Comparison of ENCODE assay signal across 7 cellular contexts in the genomic region with DNA sequence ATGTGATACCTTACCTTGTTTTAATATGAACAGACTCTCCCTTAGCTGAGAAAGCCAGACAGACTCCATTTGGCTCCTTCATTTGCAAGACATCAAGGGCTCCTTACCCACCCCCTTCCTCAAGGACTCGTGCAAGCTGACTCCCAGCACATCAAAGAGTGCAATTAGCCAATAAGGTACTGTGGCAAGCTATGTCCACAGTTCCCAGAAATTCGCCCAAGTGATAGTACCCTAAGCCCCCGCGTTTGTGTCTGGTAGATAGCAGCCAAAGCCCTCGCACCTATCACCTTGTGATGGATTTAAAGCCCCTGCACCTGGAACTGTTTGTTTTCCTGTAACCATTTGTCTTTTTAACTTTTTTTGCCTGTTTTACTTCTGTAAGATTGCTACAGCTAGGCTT. TPM values are rescaled to one million over a fixed set of nuclear protein-coding genes. Genes with fewer than 3 reads are reported as not detected.
DNase-seq lines count a peak whose midpoint lies in the region; FAIRE-seq and TF ChIP-seq lines count a peak whose summit lies in the region.
"Not testable (repeated sequence)": the region's sequence is repeated elsewhere in the genome, so short reads cannot be mapped to it uniquely, and the experiment has no call there.

No MANE protein-coding gene starts in this region.

- not testable (repeated sequence) for H3K18ac ChIP-seq in H1 (ENCODE audit: extremely low read depth, low read length)

- not testable (repeated sequence) for H3K23me2 ChIP-seq in H1 (ENCODE audit: low read depth, low read length)

- H3K9me3 ChIP-seq in Caco-2; HUES48 (ENCODE audit: control insufficient read depth, insufficient read depth, low read length); NT2/D1 (ENCODE audit: insufficient read depth, low read length); H1 (ENCODE audit: insufficient read depth in 2 of 2, low read depth in 1 of 2, low read length in 1 of 2); iPS-15b (ENCODE audit: control insufficient read depth, insufficient read depth, low read length): not testable (repeated sequence)

- TF ChIP-seq CTCF in Caco-2 (IDR thresholded peaks at IDR 0.05; ENCODE audit: insufficient read depth in 1 of 2, low read depth in 1 of 2, low read length in 1 of 2, severe bottlenecking in 1 of 2, unreplicated experiment in 1 of 2); H1 (IDR thresholded peaks at IDR 0.05; ENCODE audit: control extremely low read depth in 1 of 3, insufficient read depth in 1 of 3, low read depth in 1 of 3, low read length in 3 of 3); nephron progenitor cell (IDR thresholded peaks at IDR 0.05): not testable (repeated sequence)

- H3K36me3 Mint-ChIP-seq in Caco-2 (ENCODE audit: insufficient read depth, unreplicated experiment): peaks cover 18% of the 10 kb centered on the region
- H3K36me3 Mint-ChIP-seq in nephron progenitor cell (ENCODE audit: low read depth): not testable (repeated sequence)

- not testable (repeated sequence) for TF ChIP-seq EP300 in H1 (IDR thresholded peaks at IDR 0.05; ENCODE audit: borderline replicate concordance in 1 of 2, low read depth in 2 of 2, low read length in 2 of 2)

- H4K20me1 ChIP-seq in H1 (replicated peaks in 1 of 2; ENCODE audit: control insufficient read depth in 1 of 2, insufficient read depth in 2 of 2, low read length in 2 of 2): not testable (repeated sequence)

- peak overlapping the region; percentile 50 to 53; a peak in 3 of 4 replicates for H3K4me2 ChIP-seq in H1 (ENCODE audit: insufficient read depth in 1 of 2, low read depth in 2 of 2, low read length in 2 of 2)

- not testable (repeated sequence) for H3K23ac ChIP-seq in H1 (ENCODE audit: insufficient read length)

- H3K36me3 ChIP-seq in Caco-2 (ENCODE audit: control insufficient read depth, insufficient read depth, low read length); HUES48 (ENCODE audit: control insufficient read depth, insufficient read depth, low read length); NT2/D1 (ENCODE audit: insufficient read depth, insufficient read length, low read length); H1 (ENCODE audit: control insufficient read depth in 2 of 4, insufficient read depth in 4 of 4, low read length in 3 of 4); iPS-15b (ENCODE audit: control insufficient read depth, insufficient read depth, low read length): not testable (repeated sequence)

- H3K9me3 Mint-ChIP-seq in Caco-2 (ENCODE audit: unreplicated experiment): peaks cover 11% of the 10 kb centered on the region
- H3K9me3 Mint-ChIP-seq in nephron progenitor cell: not testable (repeated sequence)

- DNase-seq in Caco-2 (peak; percentile 33 to 61), NT2/D1 (ENCODE audit: low read depth, low spot score) (peak; percentile 35), islet precursor cell (peak; percentile 87), nephron progenitor cell (peak; percentile 26)
- not testable (repeated sequence) for DNase-seq in H1 (ENCODE audit: low read depth in 1 of 2, low spot score in 2 of 2)

- not testable (repeated sequence) for H4K8ac ChIP-seq in H1 (ENCODE audit: extremely low read depth, insufficient read depth, low read length)

- POLR2A ChIA-PET in Caco-2 (lab: Charles Lee); H1 (lab: Charles Lee; ENCODE audit: partially characterized antibody): not testable (repeated sequence)

- not testable (repeated sequence) for TF ChIP-seq RAD21 in H1 (IDR thresholded peaks at IDR 0.05 in 1 of 2, conservative IDR thresholded peaks at IDR 0.05 in 1 of 2; ENCODE audit: low read depth in 2 of 2, low read length in 2 of 2)

- not testable (repeated sequence) for BruUV-seq in Caco-2 (replicated peaks; lab: Mats Ljungman, UMichigan)

- H4K5ac ChIP-seq in H1 (ENCODE audit: insufficient read length, low read depth, low read length): not testable (repeated sequence)

- not testable (repeated sequence) for H2BK12ac ChIP-seq in H1 (ENCODE audit: low read depth, low read length)

- not testable (repeated sequence) for H2AFZ ChIP-seq in H1 (ENCODE audit: low read length)

- intact Hi-C loops in Caco-2 (cut with micrococcal nuclease; ENCODE audit: unreplicated experiment): not testable (repeated sequence)

- not testable (repeated sequence) for H2BK20ac ChIP-seq in H1 (ENCODE audit: low read length)

- H4K91ac ChIP-seq in H1 (replicated peaks; ENCODE audit: insufficient read length, low read length): not testable (repeated sequence)

- H3K9ac ChIP-seq in HUES48 (ENCODE audit: low read depth, low read length); NT2/D1 (ENCODE audit: insufficient read length, low read depth); H1 (replicated peaks in 1 of 4; ENCODE audit: extremely low read depth in 1 of 4, low read depth in 3 of 4, low read length in 3 of 4); iPS-15b (ENCODE audit: low read depth, low read length): not testable (repeated sequence)

- not testable (repeated sequence) for H3K4ac ChIP-seq in H1 (replicated peaks; ENCODE audit: insufficient read length, low read depth, low read length)

- not testable (repeated sequence) for H2BK15ac ChIP-seq in H1 (ENCODE audit: low read length)

- 20% methylated on average over 5 of the region's 5 CpGs; no CpG with 5 or more reads in 1 of the 2 experiments for WGBS in H1 (ENCODE audit: extremely low coverage in 1 of 2, insufficient coverage in 1 of 2, insufficient read length in 1 of 2, insufficient replicate concordance in 2 of 2, low coverage in 1 of 2, low lambda C conversion rate in 2 of 2, missing lambda C conversion rate in 1 of 2), 2 experiments

- H3K79me1 ChIP-seq in H1 (ENCODE audit: low read depth, low read length): not testable (repeated sequence)

- H3K4me1 ChIP-seq in Caco-2 (peaks cover 32% of the 10 kb centered on the region), HUES48 (ENCODE audit: control insufficient read depth, insufficient read depth, low read length) (peaks cover 62% of the 10 kb centered on the region), H1 (replicated peaks in 1 of 4; ENCODE audit: control insufficient read depth in 3 of 4, insufficient read depth in 4 of 4, low read length in 3 of 4) (peaks cover 5 to 30% (median 23%) of the 10 kb centered on the region in 4 experiments), iPS-15b (ENCODE audit: control insufficient read depth, insufficient read depth, low read length) (peaks cover 22% of the 10 kb centered on the region)
- not testable (repeated sequence) for H3K4me1 ChIP-seq in NT2/D1 (ENCODE audit: insufficient read depth, insufficient read length)

- H3K27me3 ChIP-seq in Caco-2 (replicated peaks; ENCODE audit: control insufficient read depth, insufficient read depth, low read length): not testable (repeated sequence)
- peaks cover 44% of the 10 kb centered on the region for H3K27me3 ChIP-seq in HUES48 (ENCODE audit: control insufficient read depth, insufficient read depth, low read length)
- H3K27me3 ChIP-seq in NT2/D1 (ENCODE audit: insufficient read depth, insufficient read length): peaks cover 47% of the 10 kb centered on the region
- H3K27me3 ChIP-seq in H1 (replicated peaks in 1 of 4; ENCODE audit: control insufficient read depth in 3 of 4, extremely low read depth in 1 of 4, insufficient read depth in 3 of 4, low read length in 3 of 4): peaks cover 2 to 28% (median 18%) of the 10 kb centered on the region in 4 experiments; a peak in 5 of 7 replicates
- peaks cover 74% of the 10 kb centered on the region for H3K27me3 ChIP-seq in iPS-15b (ENCODE audit: control insufficient read depth, insufficient read depth, low read length)

- H3K4me3 ChIP-seq in Caco-2 (ENCODE audit: low read depth, low read length); NT2/D1 (ENCODE audit: insufficient read length, low read depth): not testable (repeated sequence)
- H3K4me3 ChIP-seq in HUES48 (ENCODE audit: low read depth, low read length) (0 out of 2 replicates have a peak overlapping the region, but pooled peaks have one; percentile 16), H1 (ENCODE audit: extremely low read depth in 1 of 4, insufficient read depth in 2 of 4, low read depth in 3 of 4, low read length in 4 of 4) (peak overlapping the region in 2 of 4 experiments; percentile 4 to 34; a peak in 1 of 8 replicates), iPS-15b (ENCODE audit: low read depth, low read length) (peak overlapping the region; percentile 32)

- H3K27ac ChIP-seq in HUES48 (ENCODE audit: low read depth, low read length): peak overlapping the region; percentile 43
- H3K27ac ChIP-seq in H1 (ENCODE audit: low read depth, low read length): not testable (repeated sequence)

- H2BK5ac ChIP-seq in H1 (ENCODE audit: low read depth, low read length): not testable (repeated sequence)

- not testable (repeated sequence) for H3K56ac ChIP-seq in H1 (replicated peaks; ENCODE audit: insufficient read length, low read depth, low read length)

- H3K79me2 ChIP-seq in H1 (ENCODE audit: control insufficient read depth in 1 of 2, insufficient read depth in 2 of 2, low read length in 2 of 2): not testable (repeated sequence)

- CTCF ChIA-PET in Caco-2 (lab: Charles Lee): not testable (repeated sequence)
- CTCF ChIA-PET in H1 (lab: Charles Lee; ENCODE audit: partially characterized antibody): interaction anchor here (0.8 to 4.2 kb wide), 5 partner anchors 16 to 79 kb away, joined by 3 to 20 read pairs (median 3); no protein-coding TSS in a partner anchor

- not testable (repeated sequence) for TF ChIP-seq POLR2A in H1 (IDR thresholded peaks at IDR 0.05; ENCODE audit: control extremely low read depth in 1 of 2, low read depth in 2 of 2, low read length in 2 of 2)

- not testable (repeated sequence) for H3K14ac ChIP-seq in H1 (ENCODE audit: insufficient read length)

- H3K27ac Mint-ChIP-seq in Caco-2 (ENCODE audit: unreplicated experiment) (peak overlapping the region; percentile 55), nephron progenitor cell (peak overlapping the region; percentile 88)

- H2BK120ac ChIP-seq in H1 (replicated peaks; ENCODE audit: low read depth, low read length): not testable (repeated sequence)

- H3K4me1 Mint-ChIP-seq in Caco-2 (ENCODE audit: low read depth, unreplicated experiment) (peaks cover 36% of the 10 kb centered on the region), nephron progenitor cell (peaks cover 97% of the 10 kb centered on the region)

- not testable (repeated sequence) for H2AK5ac ChIP-seq in H1 (ENCODE audit: low read depth, low read length)

- peak; percentile 65 for FAIRE-seq in H1 (lab: Jason Lieb, UNC)

- H3K4me3 Mint-ChIP-seq in Caco-2 (ENCODE audit: unreplicated experiment) (peak overlapping the region; percentile 38), nephron progenitor cell (peak overlapping the region; percentile 83)

- not testable (repeated sequence) for H3K27me3 Mint-ChIP-seq in Caco-2 (ENCODE audit: insufficient read depth, unreplicated experiment); nephron progenitor cell (ENCODE audit: low read depth, poor library complexity)

RNA-seq across cellular contexts. Expression of a gene that starts 25.6 kb away (rescaled TPM):
- total RNA-seq in Caco-2 (2022): 31.3 and 32.4 TPM in 2 replicates
- 18.9 and 22.9 TPM in 2 replicates for total RNA-seq in H1 (2021; fragmentation: NEBNext Ultra II Directional; extraction: Animal tissue kit (Norgen Biotek cat#: 25700))
- 8.6 and 9.2 TPM in 2 replicates for polyA plus RNA-seq in H1 (2011; rRNA removed)
- 11.4 TPM for polyA plus RNA-seq in H1 (2011; cell fraction: cytosol; rRNA removed)
- polyA plus RNA-seq in H1 (2011; cell fraction: nucleus; rRNA removed): 4.9 TPM
- 9.4 to 14.7 TPM (median 10.5 TPM) in 4 replicates for polyA plus RNA-seq in H1 (2012, experiment 1 of 2)
- 8.2 TPM for polyA plus RNA-seq in H1 (2012, experiment 2 of 2)
- 16.5 TPM for polyA plus RNA-seq in H1 (2013, experiment 1 of 2)
- polyA plus RNA-seq in H1 (2013, experiment 2 of 2): 19.3 TPM
- 8.5 and 8.7 TPM in 2 replicates for polyA minus RNA-seq in H1 (2011; rRNA and poly(A)+ RNA removed)
- 13.0 TPM for polyA minus RNA-seq in H1 (2011; cell fraction: cytosol; rRNA and poly(A)+ RNA removed)
- 7.0 TPM for polyA minus RNA-seq in H1 (2011; cell fraction: nucleus; rRNA and poly(A)+ RNA removed)
